In the genomic region with DNA sequence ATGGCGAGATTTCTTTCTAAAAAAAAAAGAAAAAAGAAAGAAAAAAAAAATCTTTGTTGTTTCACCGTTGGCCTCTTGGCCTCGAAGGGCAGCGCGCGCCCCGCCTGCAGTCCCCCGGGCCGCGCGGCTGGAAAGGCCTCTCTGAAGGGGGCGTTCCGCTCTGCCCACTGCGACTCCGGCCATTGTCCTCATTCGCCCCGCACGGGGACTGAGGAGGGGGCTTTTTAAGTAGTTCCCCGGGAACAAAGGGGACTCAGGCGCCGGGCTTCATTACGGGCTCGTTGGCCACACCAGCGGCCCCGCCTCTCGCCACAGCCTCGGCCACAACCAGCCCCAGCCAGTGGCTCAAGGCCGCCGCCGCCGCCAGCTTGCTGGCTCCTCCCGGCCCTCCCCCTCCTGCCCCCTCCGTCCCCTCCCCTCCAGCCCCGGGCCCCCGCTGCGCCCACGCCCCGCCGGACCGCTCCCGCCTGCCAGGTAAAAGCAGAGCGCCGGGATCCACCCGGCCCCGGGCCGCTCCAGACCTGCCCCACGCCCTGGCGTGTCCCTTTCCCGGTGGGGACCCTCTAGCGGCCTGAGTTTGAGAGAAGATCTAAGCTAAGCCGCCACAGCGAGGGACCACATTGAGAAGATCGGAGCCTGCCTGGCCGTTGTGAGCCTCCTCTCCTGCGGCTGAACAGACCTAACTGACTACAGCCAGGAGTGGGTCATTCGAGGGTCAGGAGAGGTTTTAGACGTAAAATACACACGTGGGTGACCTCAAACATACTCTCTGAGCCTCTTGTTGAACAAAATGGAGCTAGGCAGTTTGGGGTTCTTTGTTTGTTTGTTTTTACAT, we compare ENCODE assay signal across 1 cellular context.
TF ChIP-seq lines count a peak whose summit lies in the region.

No MANE protein-coding gene starts in this region.

TF ChIP-seq in HepG2, 621 proteins besides CTCF, POLR2A, EP300 and RAD21 (continued from another document and continues in another):
- TF ChIP-seq, protein P1, sequence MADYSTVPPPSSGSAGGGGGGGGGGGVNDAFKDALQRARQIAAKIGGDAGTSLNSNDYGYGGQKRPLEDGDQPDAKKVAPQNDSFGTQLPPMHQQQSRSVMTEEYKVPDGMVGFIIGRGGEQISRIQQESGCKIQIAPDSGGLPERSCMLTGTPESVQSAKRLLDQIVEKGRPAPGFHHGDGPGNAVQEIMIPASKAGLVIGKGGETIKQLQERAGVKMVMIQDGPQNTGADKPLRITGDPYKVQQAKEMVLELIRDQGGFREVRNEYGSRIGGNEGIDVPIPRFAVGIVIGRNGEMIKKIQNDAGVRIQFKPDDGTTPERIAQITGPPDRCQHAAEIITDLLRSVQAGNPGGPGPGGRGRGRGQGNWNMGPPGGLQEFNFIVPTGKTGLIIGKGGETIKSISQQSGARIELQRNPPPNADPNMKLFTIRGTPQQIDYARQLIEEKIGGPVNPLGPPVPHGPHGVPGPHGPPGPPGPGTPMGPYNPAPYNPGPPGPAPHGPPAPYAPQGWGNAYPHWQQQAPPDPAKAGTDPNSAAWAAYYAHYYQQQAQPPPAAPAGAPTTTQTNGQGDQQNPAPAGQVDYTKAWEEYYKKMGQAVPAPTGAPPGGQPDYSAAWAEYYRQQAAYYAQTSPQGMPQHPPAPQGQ (CRISPR knock-in tag; IDR thresholded peaks at IDR 0.05; ENCODE audit: borderline replicate concordance): no peak
- no peak for TF ChIP-seq ZNF292 (CRISPR knock-in tag; IDR thresholded peaks at IDR 0.05; ENCODE audit: borderline replicate concordance, low read depth)
- no peak for TF ChIP-seq SATB2 (CRISPR knock-in tag; IDR thresholded peaks at IDR 0.05)
- TF ChIP-seq ATRX (CRISPR knock-in tag; IDR thresholded peaks at IDR 0.05; ENCODE audit: borderline replicate concordance): no peak
- no peak for TF ChIP-seq ZNF260 (CRISPR knock-in tag; IDR thresholded peaks at IDR 0.05; ENCODE audit: borderline replicate concordance, low read depth)
- peak; percentile 54; the same call in 1 of the 2 replicates for TF ChIP-seq PHF8 (CRISPR knock-in tag; IDR thresholded peaks at IDR 0.05)
- no peak for TF ChIP-seq ZNF552 (CRISPR knock-in tag; IDR thresholded peaks at IDR 0.05; ENCODE audit: borderline replicate concordance)
- no peak for TF ChIP-seq ZNF598 (CRISPR knock-in tag; IDR thresholded peaks at IDR 0.05; ENCODE audit: borderline replicate concordance)
- TF ChIP-seq, protein P2, sequence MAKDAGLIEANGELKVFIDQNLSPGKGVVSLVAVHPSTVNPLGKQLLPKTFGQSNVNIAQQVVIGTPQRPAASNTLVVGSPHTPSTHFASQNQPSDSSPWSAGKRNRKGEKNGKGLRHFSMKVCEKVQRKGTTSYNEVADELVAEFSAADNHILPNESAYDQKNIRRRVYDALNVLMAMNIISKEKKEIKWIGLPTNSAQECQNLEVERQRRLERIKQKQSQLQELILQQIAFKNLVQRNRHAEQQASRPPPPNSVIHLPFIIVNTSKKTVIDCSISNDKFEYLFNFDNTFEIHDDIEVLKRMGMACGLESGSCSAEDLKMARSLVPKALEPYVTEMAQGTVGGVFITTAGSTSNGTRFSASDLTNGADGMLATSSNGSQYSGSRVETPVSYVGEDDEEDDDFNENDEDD (CRISPR knock-in tag; IDR thresholded peaks at IDR 0.05; ENCODE audit: borderline replicate concordance): no peak
- TF ChIP-seq GABPB1 (CRISPR knock-in tag; IDR thresholded peaks at IDR 0.05): peak; percentile 50; the same call in 1 of the 2 replicates
- TF ChIP-seq, protein P3, sequence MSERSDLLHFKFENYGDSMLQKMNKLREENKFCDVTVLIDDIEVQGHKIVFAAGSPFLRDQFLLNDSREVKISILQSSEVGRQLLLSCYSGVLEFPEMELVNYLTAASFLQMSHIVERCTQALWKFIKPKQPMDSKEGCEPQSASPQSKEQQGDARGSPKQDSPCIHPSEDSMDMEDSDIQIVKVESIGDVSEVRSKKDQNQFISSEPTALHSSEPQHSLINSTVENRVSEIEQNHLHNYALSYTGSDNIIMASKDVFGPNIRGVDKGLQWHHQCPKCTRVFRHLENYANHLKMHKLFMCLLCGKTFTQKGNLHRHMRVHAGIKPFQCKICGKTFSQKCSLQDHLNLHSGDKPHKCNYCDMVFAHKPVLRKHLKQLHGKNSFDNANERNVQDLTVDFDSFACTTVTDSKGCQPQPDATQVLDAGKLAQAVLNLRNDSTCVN (CRISPR knock-in tag; IDR thresholded peaks at IDR 0.05; ENCODE audit: borderline replicate concordance): no peak
- TF ChIP-seq ZNF10 (CRISPR knock-in tag; IDR thresholded peaks at IDR 0.05; ENCODE audit: borderline replicate concordance, low read depth): no peak
- TF ChIP-seq ZNF501 (CRISPR knock-in tag; IDR thresholded peaks at IDR 0.05): 0 out of 2 replicates have a peak, but pooled peaks have one; percentile 24
- TF ChIP-seq SP2 (CRISPR knock-in tag; IDR thresholded peaks at IDR 0.05): 0 out of 2 replicates have a peak, but pooled peaks have one; percentile 15
- TF ChIP-seq YY1 (IDR thresholded peaks at IDR 0.05; ENCODE audit: insufficient read depth, insufficient replicate concordance, low read depth, low read length): peak; percentile 30
- peak; percentile 17; the same call in 1 of the 2 replicates for TF ChIP-seq HDAC2 (CRISPR knock-in tag; IDR thresholded peaks at IDR 0.05)
- no peak for TF ChIP-seq HOXA5 (CRISPR knock-in tag; IDR thresholded peaks at IDR 0.05)
- TF ChIP-seq, protein P4, sequence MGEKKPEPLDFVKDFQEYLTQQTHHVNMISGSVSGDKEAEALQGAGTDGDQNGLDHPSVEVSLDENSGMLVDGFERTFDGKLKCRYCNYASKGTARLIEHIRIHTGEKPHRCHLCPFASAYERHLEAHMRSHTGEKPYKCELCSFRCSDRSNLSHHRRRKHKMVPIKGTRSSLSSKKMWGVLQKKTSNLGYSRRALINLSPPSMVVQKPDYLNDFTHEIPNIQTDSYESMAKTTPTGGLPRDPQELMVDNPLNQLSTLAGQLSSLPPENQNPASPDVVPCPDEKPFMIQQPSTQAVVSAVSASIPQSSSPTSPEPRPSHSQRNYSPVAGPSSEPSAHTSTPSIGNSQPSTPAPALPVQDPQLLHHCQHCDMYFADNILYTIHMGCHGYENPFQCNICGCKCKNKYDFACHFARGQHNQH (CRISPR knock-in tag; IDR thresholded peaks at IDR 0.05): no peak
- TF ChIP-seq HCFC1 (IDR thresholded peaks at IDR 0.05; ENCODE audit: low read depth, low read length): no peak
- TF ChIP-seq ZNF44 (CRISPR knock-in tag; IDR thresholded peaks at IDR 0.05): no peak
- no peak for TF ChIP-seq NRL (CRISPR knock-in tag; IDR thresholded peaks at IDR 0.05; ENCODE audit: borderline replicate concordance)
- TF ChIP-seq ZBTB7B (CRISPR knock-in tag; IDR thresholded peaks at IDR 0.05): peak; percentile 62
- peak; percentile 41; the same call in 1 of the 2 replicates for TF ChIP-seq RARA (CRISPR knock-in tag; IDR thresholded peaks at IDR 0.05)
- TF ChIP-seq ZMYM4 (CRISPR knock-in tag; IDR thresholded peaks at IDR 0.05): no peak
- TF ChIP-seq, protein P5, sequence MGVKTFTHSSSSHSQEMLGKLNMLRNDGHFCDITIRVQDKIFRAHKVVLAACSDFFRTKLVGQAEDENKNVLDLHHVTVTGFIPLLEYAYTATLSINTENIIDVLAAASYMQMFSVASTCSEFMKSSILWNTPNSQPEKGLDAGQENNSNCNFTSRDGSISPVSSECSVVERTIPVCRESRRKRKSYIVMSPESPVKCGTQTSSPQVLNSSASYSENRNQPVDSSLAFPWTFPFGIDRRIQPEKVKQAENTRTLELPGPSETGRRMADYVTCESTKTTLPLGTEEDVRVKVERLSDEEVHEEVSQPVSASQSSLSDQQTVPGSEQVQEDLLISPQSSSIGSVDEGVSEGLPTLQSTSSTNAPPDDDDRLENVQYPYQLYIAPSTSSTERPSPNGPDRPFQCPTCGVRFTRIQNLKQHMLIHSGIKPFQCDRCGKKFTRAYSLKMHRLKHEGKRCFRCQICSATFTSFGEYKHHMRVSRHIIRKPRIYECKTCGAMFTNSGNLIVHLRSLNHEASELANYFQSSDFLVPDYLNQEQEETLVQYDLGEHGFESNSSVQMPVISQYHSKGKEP (CRISPR knock-in tag; IDR thresholded peaks at IDR 0.05): 0 out of 2 replicates have a peak, but pooled peaks have one; percentile 50
- TF ChIP-seq ZFY (CRISPR knock-in tag; IDR thresholded peaks at IDR 0.05): peak; percentile 64; the same call in 1 of the 2 replicates
- no peak for TF ChIP-seq MAZ (IDR thresholded peaks at IDR 0.05; ENCODE audit: borderline replicate concordance, low read depth, low read length)
- TF ChIP-seq MAZ (CRISPR knock-in tag; IDR thresholded peaks at IDR 0.05; ENCODE audit: low read depth): no peak; the same call in 1 of the 2 replicates
- TF ChIP-seq ZNF790 (CRISPR knock-in tag; IDR thresholded peaks at IDR 0.05; ENCODE audit: borderline replicate concordance): no peak
- TF ChIP-seq NFKB2 (CRISPR knock-in tag; IDR thresholded peaks at IDR 0.05; ENCODE audit: borderline replicate concordance): peak; percentile 52; the same call in 1 of the 2 replicates
- TF ChIP-seq EEA1 (CRISPR knock-in tag; IDR thresholded peaks at IDR 0.05; ENCODE audit: borderline replicate concordance): no peak
- no peak for TF ChIP-seq ZNF605 (CRISPR knock-in tag; IDR thresholded peaks at IDR 0.05)
- TF ChIP-seq, protein P6, sequence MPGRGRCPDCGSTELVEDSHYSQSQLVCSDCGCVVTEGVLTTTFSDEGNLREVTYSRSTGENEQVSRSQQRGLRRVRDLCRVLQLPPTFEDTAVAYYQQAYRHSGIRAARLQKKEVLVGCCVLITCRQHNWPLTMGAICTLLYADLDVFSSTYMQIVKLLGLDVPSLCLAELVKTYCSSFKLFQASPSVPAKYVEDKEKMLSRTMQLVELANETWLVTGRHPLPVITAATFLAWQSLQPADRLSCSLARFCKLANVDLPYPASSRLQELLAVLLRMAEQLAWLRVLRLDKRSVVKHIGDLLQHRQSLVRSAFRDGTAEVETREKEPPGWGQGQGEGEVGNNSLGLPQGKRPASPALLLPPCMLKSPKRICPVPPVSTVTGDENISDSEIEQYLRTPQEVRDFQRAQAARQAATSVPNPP (CRISPR knock-in tag; IDR thresholded peaks at IDR 0.05): no peak
- TF ChIP-seq, protein P7, sequence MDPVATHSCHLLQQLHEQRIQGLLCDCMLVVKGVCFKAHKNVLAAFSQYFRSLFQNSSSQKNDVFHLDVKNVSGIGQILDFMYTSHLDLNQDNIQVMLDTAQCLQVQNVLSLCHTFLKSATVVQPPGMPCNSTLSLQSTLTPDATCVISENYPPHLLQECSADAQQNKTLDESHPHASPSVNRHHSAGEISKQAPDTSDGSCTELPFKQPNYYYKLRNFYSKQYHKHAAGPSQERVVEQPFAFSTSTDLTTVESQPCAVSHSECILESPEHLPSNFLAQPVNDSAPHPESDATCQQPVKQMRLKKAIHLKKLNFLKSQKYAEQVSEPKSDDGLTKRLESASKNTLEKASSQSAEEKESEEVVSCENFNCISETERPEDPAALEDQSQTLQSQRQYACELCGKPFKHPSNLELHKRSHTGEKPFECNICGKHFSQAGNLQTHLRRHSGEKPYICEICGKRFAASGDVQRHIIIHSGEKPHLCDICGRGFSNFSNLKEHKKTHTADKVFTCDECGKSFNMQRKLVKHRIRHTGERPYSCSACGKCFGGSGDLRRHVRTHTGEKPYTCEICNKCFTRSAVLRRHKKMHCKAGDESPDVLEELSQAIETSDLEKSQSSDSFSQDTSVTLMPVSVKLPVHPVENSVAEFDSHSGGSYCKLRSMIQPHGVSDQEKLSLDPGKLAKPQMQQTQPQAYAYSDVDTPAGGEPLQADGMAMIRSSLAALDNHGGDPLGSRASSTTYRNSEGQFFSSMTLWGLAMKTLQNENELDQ (CRISPR knock-in tag; IDR thresholded peaks at IDR 0.05; ENCODE audit: borderline replicate concordance): no peak
- peak; percentile 39; the same call in 1 of the 2 replicates for TF ChIP-seq KDM3A (CRISPR knock-in tag; IDR thresholded peaks at IDR 0.05; ENCODE audit: low read depth)
- TF ChIP-seq SRSF4 (IDR thresholded peaks at IDR 0.05; ENCODE audit: low read depth, low read length, poor library complexity, severe bottlenecking): no peak
- TF ChIP-seq, protein P8, sequence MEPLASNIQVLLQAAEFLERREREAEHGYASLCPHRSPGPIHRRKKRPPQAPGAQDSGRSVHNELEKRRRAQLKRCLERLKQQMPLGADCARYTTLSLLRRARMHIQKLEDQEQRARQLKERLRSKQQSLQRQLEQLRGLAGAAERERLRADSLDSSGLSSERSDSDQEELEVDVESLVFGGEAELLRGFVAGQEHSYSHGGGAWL (CRISPR knock-in tag; IDR thresholded peaks at IDR 0.05): no peak
- TF ChIP-seq, protein P9, sequence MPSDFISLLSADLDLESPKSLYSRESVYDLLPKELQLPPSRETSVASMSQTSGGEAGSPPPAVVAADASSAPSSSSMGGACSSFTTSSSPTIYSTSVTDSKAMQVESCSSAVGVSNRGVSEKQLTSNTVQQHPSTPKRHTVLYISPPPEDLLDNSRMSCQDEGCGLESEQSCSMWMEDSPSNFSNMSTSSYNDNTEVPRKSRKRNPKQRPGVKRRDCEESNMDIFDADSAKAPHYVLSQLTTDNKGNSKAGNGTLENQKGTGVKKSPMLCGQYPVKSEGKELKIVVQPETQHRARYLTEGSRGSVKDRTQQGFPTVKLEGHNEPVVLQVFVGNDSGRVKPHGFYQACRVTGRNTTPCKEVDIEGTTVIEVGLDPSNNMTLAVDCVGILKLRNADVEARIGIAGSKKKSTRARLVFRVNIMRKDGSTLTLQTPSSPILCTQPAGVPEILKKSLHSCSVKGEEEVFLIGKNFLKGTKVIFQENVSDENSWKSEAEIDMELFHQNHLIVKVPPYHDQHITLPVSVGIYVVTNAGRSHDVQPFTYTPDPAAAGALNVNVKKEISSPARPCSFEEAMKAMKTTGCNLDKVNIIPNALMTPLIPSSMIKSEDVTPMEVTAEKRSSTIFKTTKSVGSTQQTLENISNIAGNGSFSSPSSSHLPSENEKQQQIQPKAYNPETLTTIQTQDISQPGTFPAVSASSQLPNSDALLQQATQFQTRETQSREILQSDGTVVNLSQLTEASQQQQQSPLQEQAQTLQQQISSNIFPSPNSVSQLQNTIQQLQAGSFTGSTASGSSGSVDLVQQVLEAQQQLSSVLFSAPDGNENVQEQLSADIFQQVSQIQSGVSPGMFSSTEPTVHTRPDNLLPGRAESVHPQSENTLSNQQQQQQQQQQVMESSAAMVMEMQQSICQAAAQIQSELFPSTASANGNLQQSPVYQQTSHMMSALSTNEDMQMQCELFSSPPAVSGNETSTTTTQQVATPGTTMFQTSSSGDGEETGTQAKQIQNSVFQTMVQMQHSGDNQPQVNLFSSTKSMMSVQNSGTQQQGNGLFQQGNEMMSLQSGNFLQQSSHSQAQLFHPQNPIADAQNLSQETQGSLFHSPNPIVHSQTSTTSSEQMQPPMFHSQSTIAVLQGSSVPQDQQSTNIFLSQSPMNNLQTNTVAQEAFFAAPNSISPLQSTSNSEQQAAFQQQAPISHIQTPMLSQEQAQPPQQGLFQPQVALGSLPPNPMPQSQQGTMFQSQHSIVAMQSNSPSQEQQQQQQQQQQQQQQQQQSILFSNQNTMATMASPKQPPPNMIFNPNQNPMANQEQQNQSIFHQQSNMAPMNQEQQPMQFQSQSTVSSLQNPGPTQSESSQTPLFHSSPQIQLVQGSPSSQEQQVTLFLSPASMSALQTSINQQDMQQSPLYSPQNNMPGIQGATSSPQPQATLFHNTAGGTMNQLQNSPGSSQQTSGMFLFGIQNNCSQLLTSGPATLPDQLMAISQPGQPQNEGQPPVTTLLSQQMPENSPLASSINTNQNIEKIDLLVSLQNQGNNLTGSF (CRISPR knock-in tag; IDR thresholded peaks at IDR 0.05): no peak
- no peak for TF ChIP-seq EZH2 (conservative IDR thresholded peaks at IDR 0.05; ENCODE audit: low read depth, low read length)
- no peak for TF ChIP-seq CEBPG (CRISPR knock-in tag; IDR thresholded peaks at IDR 0.05)
- no peak for TF ChIP-seq DNMT1 (CRISPR knock-in tag; IDR thresholded peaks at IDR 0.05)
- TF ChIP-seq TOE1 (CRISPR knock-in tag; IDR thresholded peaks at IDR 0.05): no peak
- no peak for TF ChIP-seq ZC3H13 (CRISPR knock-in tag; IDR thresholded peaks at IDR 0.05)
- peak; percentile 73; the same call in 1 of the 2 replicates for TF ChIP-seq ZBTB7A (CRISPR knock-in tag; IDR thresholded peaks at IDR 0.05)
- no peak for TF ChIP-seq SRSF1 (optimal IDR thresholded peaks at IDR 0.05; ENCODE audit: low read depth, low read length)
